In the genomic region with DNA sequence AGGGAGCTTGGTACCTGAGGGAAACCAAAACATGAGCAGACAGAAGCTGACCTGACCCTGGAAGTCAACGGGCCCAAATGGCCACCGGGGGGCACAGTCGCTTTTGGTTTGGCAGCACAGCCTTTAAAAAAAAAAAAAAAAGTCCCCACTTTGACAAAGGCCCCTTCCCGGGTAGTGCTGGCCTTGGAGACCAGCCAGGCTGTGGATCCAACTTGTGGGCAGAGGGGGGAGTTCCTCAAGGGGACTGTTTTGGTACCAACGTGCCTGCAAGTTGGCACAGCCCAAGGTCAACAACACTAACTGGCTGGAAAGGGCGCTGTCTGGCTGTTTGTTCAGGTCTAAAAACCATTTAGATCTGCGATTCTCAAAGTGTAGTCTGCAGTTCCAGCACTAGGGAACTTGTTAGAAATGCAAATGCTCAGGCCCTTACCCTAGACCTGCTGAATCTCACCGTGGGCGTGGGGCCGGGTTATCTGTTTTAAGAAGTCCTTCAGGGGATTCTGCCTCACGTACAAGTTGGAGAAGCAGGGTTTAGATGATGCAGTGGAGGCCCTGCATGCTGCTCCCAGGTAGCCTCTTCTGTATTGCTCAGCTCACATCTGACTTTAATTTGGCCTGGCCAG, we compare ENCODE assay signal across 8 cellular contexts.
DNase-seq lines count a peak whose midpoint lies in the region; ATAC-seq and TF ChIP-seq lines count a peak whose summit lies in the region.

No MANE protein-coding gene starts in this region.

- peak; percentile 38 for ATAC-seq in GM21515 (IDR thresholded peaks at IDR 0.05; ENCODE audit: unreplicated experiment)
- ATAC-seq in foreskin keratinocyte, result peak; percentile 2

- H3K9me3 ChIP-seq in HUES64 (ENCODE audit: insufficient read depth, low read depth, low read length) (0 out of 2 replicates have a peak, but pooled peaks cover 2% of the 10 kb centered on the region), Peyer's patch (peaks cover 0 to 3% (median 0%) of the 10 kb centered on the region in 4 donors), stomach (peaks cover 0 to 5% (median 2%) of the 10 kb centered on the region in 4 donors)

- H3K9ac ChIP-seq in HUES64 (ENCODE audit: low read depth, low read length), result peak overlapping the region; percentile 66

- 18% methylated on average over 11 of the region's 11 CpGs for WGBS in HUES64
- WGBS in stomach, 5 donors, result 8 to 21% (median 11%) methylated on average over 9 to 11 of the region's 11 CpGs

- H3K27me3 Mint-ChIP-seq in Calu3 (ENCODE audit: unreplicated experiment), result no peaks in the 10 kb centered on the region
- peaks cover 31% of the 10 kb centered on the region for H3K27me3 Mint-ChIP-seq in activated T-helper 2 cell treated with anti-CD3 and anti-CD28 coated beads, Interferon-gamma antibody, Interleukin-2, Interleukin-4, amounts not matched to agents 10 μg/mL and 5 μg/mL and 100 μg/mL, durations not matched to agents 14 hours and 24 hours and 36 hours (ENCODE audit: low read depth)
- H3K27me3 Mint-ChIP-seq in neural crest cell (ENCODE audit: low read depth), result no peaks in the 10 kb centered on the region

- H3K4me3 Mint-ChIP-seq in Calu3 (ENCODE audit: low read depth, unreplicated experiment) (peak overlapping the region; percentile 55), neural crest cell (peak overlapping the region; percentile 56)
- peak overlapping the region; percentile 51 for H3K4me3 Mint-ChIP-seq in activated T-helper 2 cell treated with anti-CD3 and anti-CD28 coated beads, Interferon-gamma antibody, Interleukin-2, Interleukin-4, amounts not matched to agents 10 μg/mL and 5 μg/mL and 100 μg/mL, durations not matched to agents 14 hours and 24 hours and 36 hours (ENCODE audit: low read depth)

- peaks cover 5% of the 10 kb centered on the region; the same call in 1 of the 2 replicates for H3K36me3 ChIP-seq in HUES64 (ENCODE audit: insufficient read depth, low read length)
- peaks cover 0 to 16% (median 0%) of the 10 kb centered on the region in 3 donors for H3K36me3 ChIP-seq in Peyer's patch
- H3K36me3 ChIP-seq in stomach, result peaks cover 5 to 32% (median 26%) of the 10 kb centered on the region in 4 donors

- H3K27ac Mint-ChIP-seq in Calu3 (ENCODE audit: unreplicated experiment) (peak overlapping the region; percentile 55), neural crest cell (ENCODE audit: unreplicated experiment) (peak overlapping the region; percentile 94)
- no peak overlapping the region for H3K27ac Mint-ChIP-seq in activated T-helper 2 cell treated with anti-CD3 and anti-CD28 coated beads, Interferon-gamma antibody, Interleukin-2, Interleukin-4, amounts not matched to agents 10 μg/mL and 5 μg/mL and 100 μg/mL, durations not matched to agents 14 hours and 24 hours and 36 hours

- TF ChIP-seq POLR2A in Peyer's patch (IDR thresholded peaks at IDR 0.05) (no peak), stomach (IDR thresholded peaks at IDR 0.05) (no peak)

- H3K9me3 Mint-ChIP-seq in Calu3 (ENCODE audit: low read depth, unreplicated experiment) (no peaks in the 10 kb centered on the region), neural crest cell (no peaks in the 10 kb centered on the region)
- peaks cover 5% of the 10 kb centered on the region for H3K9me3 Mint-ChIP-seq in activated T-helper 2 cell treated with anti-CD3 and anti-CD28 coated beads, Interferon-gamma antibody, Interleukin-2, Interleukin-4, amounts not matched to agents 10 μg/mL and 5 μg/mL and 100 μg/mL, durations not matched to agents 14 hours and 24 hours and 36 hours

- BruUV-seq in Calu3 (replicated peaks; lab: Mats Ljungman, UMichigan), result no TSS peak

- CTCF ChIA-PET in Calu3 (lab: Charles Lee), result interaction anchor here (0.7 to 2.6 kb wide), 7 partner anchors 204 to 1178 kb away, joined by 3 to 26 read pairs (median 4); a partner anchor contains a TSS

- TF ChIP-seq CTCF in Calu3 (IDR thresholded peaks at IDR 0.05; ENCODE audit: unreplicated experiment) (peak; percentile 50), Peyer's patch (IDR thresholded peaks at IDR 0.05) (peak in 2 of 6 experiments; percentile 27 to 46), foreskin keratinocyte (conservative IDR thresholded peaks at IDR 0.05) (peak; percentile 58), neural crest cell (conservative IDR thresholded peaks at IDR 0.05) (peak; percentile 64), stomach (IDR thresholded peaks at IDR 0.05) (peak in 3 of 7 experiments; percentile 5 to 45 (median 21))

- H3K4me3 ChIP-seq in HUES64 (ENCODE audit: low read length) (no peak overlapping the region), Peyer's patch (peak overlapping the region in 2 of 4 donors; percentile 12 to 23), stomach (peak overlapping the region; percentile 29 to 34 (median 32))

- H3K4me1 Mint-ChIP-seq in Calu3 (ENCODE audit: low read depth, unreplicated experiment) (peaks cover 10% of the 10 kb centered on the region), neural crest cell (peaks cover 31% of the 10 kb centered on the region)
- H3K4me1 Mint-ChIP-seq in activated T-helper 2 cell treated with anti-CD3 and anti-CD28 coated beads, Interferon-gamma antibody, Interleukin-2, Interleukin-4, amounts not matched to agents 10 μg/mL and 5 μg/mL and 100 μg/mL, durations not matched to agents 14 hours and 24 hours and 36 hours (ENCODE audit: low read depth), result peaks cover 31% of the 10 kb centered on the region

- TF ChIP-seq EP300 in stomach (IDR thresholded peaks at IDR 0.05), result no peak

- H3K4me1 ChIP-seq in HUES64 (ENCODE audit: insufficient read depth, low read length) (peaks cover 24% of the 10 kb centered on the region), Peyer's patch (peaks cover 0 to 21% (median 9%) of the 10 kb centered on the region in 4 donors), foreskin keratinocyte (peaks cover 20% of the 10 kb centered on the region), stomach (peaks cover 21 to 31% (median 27%) of the 10 kb centered on the region in 4 donors)

- intact Hi-C loops in Calu3 (cut with micrococcal nuclease; ENCODE audit: unreplicated experiment), result loop anchor here (1.0 kb wide), 1 partner anchor 1178 kb away; no protein-coding TSS in a partner anchor
- intact Hi-C loops in activated T-helper 2 cell treated with anti-CD3 and anti-CD28 coated beads, Interferon-gamma antibody, Interleukin-2, Interleukin-4, amounts not matched to agents 10 μg/mL and 5 μg/mL and 100 μg/mL, durations not matched to agents 14 hours and 24 hours and 36 hours (cut with micrococcal nuclease), result loop anchor here (2.0 to 5.0 kb wide), 2 partner anchors 38 to 601 kb away; no protein-coding TSS in a partner anchor
- intact Hi-C loops in stomach (cut with DNase I; ENCODE audit: low total_unique reads), result no loop called here

- H3K27me3 ChIP-seq in HUES64 (ENCODE audit: insufficient read depth, low read length) (no peaks in the 10 kb centered on the region), Peyer's patch (no peaks in the 10 kb centered on the region), foreskin keratinocyte (no peaks in the 10 kb centered on the region), stomach (no peaks in the 10 kb centered on the region)

- H3K36me3 Mint-ChIP-seq in Calu3 (ENCODE audit: insufficient read depth, unreplicated experiment) (peaks cover 7% of the 10 kb centered on the region), neural crest cell (ENCODE audit: low read depth) (peaks cover 3% of the 10 kb centered on the region)
- H3K36me3 Mint-ChIP-seq in activated T-helper 2 cell treated with anti-CD3 and anti-CD28 coated beads, Interferon-gamma antibody, Interleukin-2, Interleukin-4, amounts not matched to agents 10 μg/mL and 5 μg/mL and 100 μg/mL, durations not matched to agents 14 hours and 24 hours and 36 hours (ENCODE audit: low read depth), result peaks cover 33% of the 10 kb centered on the region

- H3K27ac ChIP-seq in HUES64 (ENCODE audit: low read depth, low read length) (peak overlapping the region; percentile 89), Peyer's patch (peak overlapping the region; percentile 7 to 64 (median 53)), foreskin keratinocyte (no peak overlapping the region), stomach (peak overlapping the region; percentile 53 to 87 (median 81))

- peak; percentile 49 for DNase-seq in Calu3
- peak in 2 of 3 donors; percentile 68 to 83 for DNase-seq in Peyer's patch
- DNase-seq in activated T-helper 2 cell treated with anti-CD3 and anti-CD28 coated beads, Interferon-gamma antibody, Interleukin-2, Interleukin-4, amounts not matched to agents 10 μg/mL and 5 μg/mL and 100 μg/mL, durations not matched to agents 14 hours and 24 hours and 36 hours (ENCODE audit: low spot score), result peak; percentile 13
- peak in 1 of 2 donors; percentile 43 for DNase-seq in foreskin keratinocyte
- DNase-seq in neural crest cell (ENCODE audit: low read depth, low spot score), result peak; percentile 43
- DNase-seq in stomach, result peak; percentile 63
